In genomic region chr1:173451981-173452380, GRCh38 we compare ENCODE assay signal across 13 cellular contexts. TPM values are rescaled to one million over a fixed set of nuclear protein-coding genes. Genes with fewer than 3 reads are reported as not detected.
DNase-seq lines count a peak whose midpoint lies in the region; ATAC-seq, FAIRE-seq and TF ChIP-seq lines count a peak whose summit lies in the region.
"Had no signal": no experiment of that assay in that cellular context is flagged by ENCODE, and none has a peak within 500 bp of the region (broad histone marks: within the 10 kb centered on the region; RNA-seq: fewer than 3 reads in every experiment).

No MANE protein-coding gene starts in this region.

- H3K4me3 ChIP-seq in right atrium auricular region (no peak overlapping the region), kidney (ENCODE audit: low read length in 2 of 2) (no peak overlapping the region), upper lobe of left lung (no peak overlapping the region)
- H3K4me3 ChIP-seq: A549, vagina had no signal

- TF ChIP-seq POLR2A in upper lobe of left lung (IDR thresholded peaks at IDR 0.05): no peak

- H3K9ac ChIP-seq in kidney (ENCODE audit: low read length in 2 of 2): no peak overlapping the region

- TF ChIP-seq CTCF in right atrium auricular region (IDR thresholded peaks at IDR 0.05) (no peak), kidney (IDR thresholded peaks at IDR 0.05; ENCODE audit: borderline replicate concordance, extremely low read depth, insufficient read depth) (no peak), upper lobe of left lung (IDR thresholded peaks at IDR 0.05) (no peak)

- H3K27me3 ChIP-seq in right atrium auricular region (no peaks in the 10 kb centered on the region), upper lobe of left lung (no peaks in the 10 kb centered on the region)
- H3K27me3 ChIP-seq: vagina had no signal

- intact Hi-C loops in Right ventricle myocardium superior (cut with DNase I) (no loop called here), kidney (cut with DNase I) (no loop called here)

- FAIRE-seq in kidney (lab: Jason Lieb, UNC) (no peak), HTR-8/SVneo (lab: Jason Lieb, UNC) (no peak)
- FAIRE-seq: A549 had no signal

- peak overlapping the region in 1 of 2 donors; percentile 33 for H3K27ac ChIP-seq in right atrium auricular region
- H3K27ac ChIP-seq in caudate nucleus (ENCODE audit: low read depth, low read length): peak overlapping the region; percentile 3
- peak overlapping the region; percentile 9 to 22 for H3K27ac ChIP-seq in kidney (ENCODE audit: low read depth in 2 of 2, low read length in 2 of 2)
- peak overlapping the region in 3 of 4 donors; percentile 9 to 27 (median 27) for H3K27ac ChIP-seq in upper lobe of left lung
- H3K27ac ChIP-seq: A549, vagina had no signal

- H3K4me1 ChIP-seq in right atrium auricular region: peaks cover 0 to 6% of the 10 kb centered on the region in 2 donors
- H3K4me1 ChIP-seq in kidney (ENCODE audit: control insufficient read depth in 1 of 2, insufficient read depth in 1 of 2, low read depth in 1 of 2, low read length in 2 of 2): no peaks in the 10 kb centered on the region
- H3K4me1 ChIP-seq in upper lobe of left lung: no peaks in the 10 kb centered on the region
- H3K4me1 ChIP-seq: vagina had no signal

- DNase-seq in Right ventricle myocardium superior: no peak
- no peak for DNase-seq in right atrium auricular region (ENCODE audit: low spot score)
- DNase-seq in caudate nucleus (lab: John Stamatoyannopoulos, UW): peak in 6 of 61 donors; percentile 2 to 91 (median 14)
- no peak for DNase-seq in kidney
- DNase-seq in upper lobe of left lung: peak in 1 of 2 donors; percentile 85
- no peak for DNase-seq in OCI-M2 (lab: John Stamatoyannopoulos, UW; ENCODE audit: unreplicated experiment)
- no peak for DNase-seq in foreskin melanocyte
- no peak for DNase-seq in HTR-8/SVneo (ENCODE audit: insufficient read length, low spot score)
- DNase-seq: Calu3; SHP77; stimulated activated CD8-positive, alpha-beta memory T cell treated with anti-CD3 and anti-CD28 coated beads, Interleukin-4, amount 100 ng/mL, for 48 hours had no signal

- H3K36me3 ChIP-seq in right atrium auricular region (no peaks in the 10 kb centered on the region), kidney (ENCODE audit: control insufficient read depth in 1 of 2, insufficient read depth in 2 of 2, low read length in 2 of 2) (no peaks in the 10 kb centered on the region), upper lobe of left lung (no peaks in the 10 kb centered on the region)
- H3K36me3 ChIP-seq: vagina had no signal

- ATAC-seq in Right ventricle myocardium superior (ENCODE audit: poor library complexity) (peak; percentile 94), upper lobe of left lung (ENCODE audit: low FRiP score in 2 of 2) (peak in 1 of 2 donors; percentile 80)
- ATAC-seq: A549 had no signal

- 40 to 61% methylated on average over 2 of the region's 2 CpGs for WGBS in upper lobe of left lung, 2 donors

- H3K9me3 ChIP-seq in right atrium auricular region: no peaks in the 10 kb centered on the region
- H3K9me3 ChIP-seq in kidney (ENCODE audit: control insufficient read depth in 1 of 2, low read length in 2 of 2): no peaks in the 10 kb centered on the region
- no peaks in the 10 kb centered on the region for H3K9me3 ChIP-seq in upper lobe of left lung
- H3K9me3 ChIP-seq: A549, vagina had no signal

- TF ChIP-seq EP300 in upper lobe of left lung (IDR thresholded peaks at IDR 0.05): no peak

RNA-seq across cellular contexts. Expression of gene PRDX6, which starts 25.2 kb away (rescaled TPM):
- total RNA-seq in Right ventricle myocardium superior: 539 TPM
- 100 to 1,000 TPM; 512 to 590 TPM for total RNA-seq in right atrium auricular region
- total RNA-seq in kidney: 280 TPM
- polyA plus RNA-seq in kidney (ENCODE audit: insufficient read depth, low read depth, low replicate concordance): 563 TPM
- 100 to 1,000 TPM in 5 of 6 donors, 10 to 100 TPM in 1; 94.3 to 330 (median 212) TPM for total RNA-seq in upper lobe of left lung
